6 cellular contexts compared by ENCODE assay signal in the genomic region with DNA sequence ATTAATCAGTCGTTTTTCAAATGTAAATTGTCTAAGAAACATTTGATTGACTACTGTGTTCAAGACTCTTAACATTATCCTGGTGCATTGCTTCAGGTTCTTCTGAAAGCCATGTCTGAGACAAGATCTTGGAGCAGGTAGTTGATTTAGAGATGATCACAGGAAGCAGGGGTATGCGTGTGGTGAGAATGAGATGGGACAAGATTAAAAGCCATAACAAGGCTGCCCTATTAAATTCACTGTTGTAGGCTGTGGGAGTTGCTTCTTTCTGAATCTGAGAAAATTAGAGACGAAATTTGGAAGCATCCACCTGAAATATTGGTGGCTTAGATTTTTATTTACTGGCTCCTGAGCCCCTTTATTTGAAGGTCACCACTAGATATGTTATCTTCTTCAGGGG.
"Had no signal": no experiment of that assay in that cellular context is flagged by ENCODE, and none has a peak within 500 bp of the region (broad histone marks: within the 10 kb centered on the region; RNA-seq: fewer than 3 reads in every experiment).

No MANE protein-coding gene starts in this region.

- ATAC-seq: HepG2, K562 had no signal

- H3K4me1 Mint-ChIP-seq: IgD-negative memory B cell had no signal

- H3K27me3 Mint-ChIP-seq: IgD-negative memory B cell had no signal

- H3K36me3 Mint-ChIP-seq: IgD-negative memory B cell had no signal

- H3K27ac Mint-ChIP-seq: IgD-negative memory B cell had no signal

- H3K4me3 ChIP-seq: K562 had no signal

- H3K27ac ChIP-seq: HL-60 had no signal

- H3K4me3 Mint-ChIP-seq: IgD-negative memory B cell had no signal

- DNase-seq: IMR-90, KBM-7 had no signal
